ENCODE assay signal across 8 cellular contexts in genomic region chr19:40208602-40209001, GRCh38. TPM values are rescaled to one million over a fixed set of nuclear protein-coding genes. Genes with fewer than 3 reads are reported as not detected.
"Had no signal": no experiment of that assay in that cellular context is flagged by ENCODE, and none has a peak within 500 bp of the region (broad histone marks: within the 10 kb centered on the region; RNA-seq: fewer than 3 reads in every experiment).

No MANE protein-coding gene starts in this region.

- H3K4me3 Mint-ChIP-seq: GM23338, IgD-negative memory B cell had no signal

- H3K4me3 ChIP-seq: GM23338, HAP-1 had no signal

- H3K9me3 ChIP-seq: HAP-1 had no signal

- ATAC-seq: GM23338, HCT116 had no signal

- H2AFZ ChIP-seq: GM23338 had no signal

- H3K36me3 ChIP-seq: HAP-1 had no signal

- H3K27me3 Mint-ChIP-seq: IgD-negative memory B cell had no signal

- DNase-seq: H7, KG1 had no signal

- FAIRE-seq: HTR-8/SVneo had no signal

- H3K4me1 Mint-ChIP-seq: IgD-negative memory B cell had no signal

- H3K9me3 Mint-ChIP-seq: GM23338, IgD-negative memory B cell had no signal

- H3K4me2 ChIP-seq: GM23338 had no signal

- H3K27ac Mint-ChIP-seq: GM23338 had no signal

- H3K4me1 ChIP-seq: HAP-1 had no signal

RNA-seq across cellular contexts. Expression of gene TTC9B, which starts 9.6 kb away (rescaled TPM):
- total RNA-seq: H4, H7 had no signal
- polyA plus RNA-seq: IgD-negative memory B cell had no signal

RNA-seq across cellular contexts. Expression of gene CCNP, which starts 17.9 kb away (rescaled TPM):
- total RNA-seq: H4 had no signal
- polyA plus RNA-seq: IgD-negative memory B cell had no signal
